Comparison of ENCODE assay signal across 1 cellular context in genomic region chr1:35029756-35030155, GRCh38.
TF ChIP-seq lines count a peak whose summit lies in the region.

No MANE protein-coding gene starts in this region.

TF ChIP-seq in neural cell, 6 proteins besides CTCF, POLR2A, EP300 and RAD21 (continued from another document):
- no peak for TF ChIP-seq REST (IDR thresholded peaks at IDR 0.05; ENCODE audit: borderline replicate concordance)
- no peak for TF ChIP-seq EZH2 (IDR thresholded peaks at IDR 0.05; ENCODE audit: borderline replicate concordance, insufficient read depth, low read length, poor library complexity, severe bottlenecking)
- TF ChIP-seq SMC3 (conservative IDR thresholded peaks at IDR 0.05; ENCODE audit: poor library complexity): no peak
- no peak for TF ChIP-seq TAF1 (IDR thresholded peaks at IDR 0.05; ENCODE audit: low read depth)
- no peak for TF ChIP-seq MXI1 (conservative IDR thresholded peaks at IDR 0.05; ENCODE audit: poor library complexity, severe bottlenecking)
